14 cellular contexts compared by ENCODE assay signal in the genomic region with DNA sequence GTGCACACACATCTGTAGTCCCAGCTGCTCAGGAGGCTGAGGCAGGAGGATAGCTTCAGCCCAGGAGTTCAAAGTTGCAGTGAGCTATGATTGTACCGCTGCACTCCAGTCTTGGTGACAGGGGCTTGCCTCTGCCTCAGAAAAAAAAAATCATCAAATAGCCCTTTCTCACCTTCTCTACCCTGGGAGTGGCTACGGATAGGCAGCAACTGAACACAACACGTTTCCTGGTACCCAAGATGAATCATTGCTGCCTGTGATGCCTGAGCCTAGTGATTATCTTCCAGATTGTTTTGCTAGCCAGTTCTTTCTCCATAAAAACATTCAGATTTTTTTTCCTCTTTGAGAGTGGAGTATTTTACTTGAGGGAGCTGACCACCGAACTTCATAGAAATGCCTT. TPM values are rescaled to one million over a fixed set of nuclear protein-coding genes. Genes with fewer than 3 reads are reported as not detected.
DNase-seq lines count a peak whose midpoint lies in the region; ATAC-seq and TF ChIP-seq lines count a peak whose summit lies in the region.
"Had no signal": no experiment of that assay in that cellular context is flagged by ENCODE, and none has a peak within 500 bp of the region (broad histone marks: within the 10 kb centered on the region; RNA-seq: fewer than 3 reads in every experiment).

No MANE protein-coding gene starts in this region.

- peaks cover 92% of the 10 kb centered on the region for H3K4me1 Mint-ChIP-seq in activated CD8-positive, alpha-beta T cell treated with anti-CD3 and anti-CD28 coated beads, Interleukin-2, amount 10 ng/mL, durations not matched to agents 7 days and 5 days (ENCODE audit: low read depth)

- ATAC-seq in activated CD8-positive, alpha-beta T cell treated with anti-CD3 and anti-CD28 coated beads, Interleukin-2, amount 10 ng/mL, durations not matched to agents 7 days and 5 days = peak; percentile 42
- ATAC-seq in gastrocnemius medialis = no peak
- ATAC-seq: foreskin keratinocyte, lower lobe of right lung had no signal

- intact Hi-C loops in gastrocnemius medialis (cut with DNase I; ENCODE audit: low total_unique reads) = no loop called here

- TF ChIP-seq POLR2A in gastrocnemius medialis (IDR thresholded peaks at IDR 0.05) = no peak

- no peak overlapping the region for H3K4me3 ChIP-seq in epithelial cell of esophagus (ENCODE audit: low read length)
- H3K4me3 ChIP-seq in gastrocnemius medialis = no peak overlapping the region
- H3K4me3 ChIP-seq: cardiac muscle cell, HAP-1, lower lobe of right lung had no signal

- peaks cover 59% of the 10 kb centered on the region for H3K36me3 Mint-ChIP-seq in activated CD8-positive, alpha-beta T cell treated with anti-CD3 and anti-CD28 coated beads, Interleukin-2, amount 10 ng/mL, durations not matched to agents 7 days and 5 days (ENCODE audit: low read depth)

- POLR2A ChIA-PET in activated CD8-positive, alpha-beta T cell treated with anti-CD3 and anti-CD28 coated beads, Interleukin-2, amount 10 ng/mL, durations not matched to agents 7 days and 5 days (lab: Charles Lee) = interaction anchor here (0.5 to 1.4 kb wide), 3 partner anchors 11 to 697 kb away, joined by 3 to 5 read pairs (median 3); a partner anchor contains a TSS

- peak overlapping the region; percentile 29 for H3K4me3 Mint-ChIP-seq in activated CD8-positive, alpha-beta T cell treated with anti-CD3 and anti-CD28 coated beads, Interleukin-2, amount 10 ng/mL, durations not matched to agents 7 days and 5 days

- H3K36me3 ChIP-seq in gastrocnemius medialis = no peaks in the 10 kb centered on the region
- H3K36me3 ChIP-seq: cardiac muscle cell, lower lobe of right lung had no signal

- peak overlapping the region; percentile 97 for H3K27ac Mint-ChIP-seq in activated CD8-positive, alpha-beta T cell treated with anti-CD3 and anti-CD28 coated beads, Interleukin-2, amount 10 ng/mL, durations not matched to agents 7 days and 5 days

- no peaks in the 10 kb centered on the region for H3K27me3 ChIP-seq in gastrocnemius medialis
- H3K27me3 ChIP-seq: cardiac muscle cell, foreskin keratinocyte had no signal

- no peaks in the 10 kb centered on the region for H3K27me3 Mint-ChIP-seq in activated CD8-positive, alpha-beta T cell treated with anti-CD3 and anti-CD28 coated beads, Interleukin-2, amount 10 ng/mL, durations not matched to agents 7 days and 5 days (ENCODE audit: low read depth)

- in situ Hi-C loops in gastrocnemius medialis (cut with MboI; ENCODE audit: low sequenced_read_pairs in 4 of 4) = no loop called here

- no peak for TF ChIP-seq CTCF in epithelial cell of esophagus (IDR thresholded peaks at IDR 0.05; ENCODE audit: insufficient read depth, low read depth, low read length, missing control alignments)
- TF ChIP-seq CTCF in gastrocnemius medialis (IDR thresholded peaks at IDR 0.05 in 4 of 5, conservative IDR thresholded peaks at IDR 0.05 in 1 of 5) = no peak

- H3K27ac ChIP-seq in gastrocnemius medialis = no peak overlapping the region
- H3K27ac ChIP-seq: cardiac muscle cell, lower lobe of right lung had no signal

- DNase-seq in stimulated activated CD4-positive, alpha-beta T cell treated with anti-CD3 and anti-CD28 coated beads, Interleukin-2, amount 100 ng/mL, for 4 hours (ENCODE audit: low read depth) = peak; percentile 33
- DNase-seq in stimulated activated CD4-positive, alpha-beta T cell treated with anti-CD3 and anti-CD28 coated beads, Interleukin-4, amount 100 ng/mL, for 1 hour = no peak
- peak; percentile 64 for DNase-seq in activated CD8-positive, alpha-beta T cell treated with anti-CD3 and anti-CD28 coated beads, Interleukin-2, amount 10 ng/mL, durations not matched to agents 7 days and 5 days
- DNase-seq in epithelial cell of esophagus (ENCODE audit: low read depth) (peak; percentile 74), Ammon's horn (ENCODE audit: low spot score) (no peak), 8988T (no peak), superior temporal gyrus (ENCODE audit: extremely low spot score) (no peak), gastrocnemius medialis (no peak)
- DNase-seq: C1 segment of cervical spinal cord, lower lobe of right lung, NCI-H226 had no signal

- CTCF ChIA-PET in activated CD8-positive, alpha-beta T cell treated with anti-CD3 and anti-CD28 coated beads, Interleukin-2, amount 10 ng/mL, durations not matched to agents 7 days and 5 days (lab: Charles Lee) = interaction anchor here (1.0 to 4.5 kb wide), 4 partner anchors 11 to 61 kb away, joined by 3 to 26 read pairs (median 4); no protein-coding TSS in a partner anchor

- H3K4me1 ChIP-seq in gastrocnemius medialis = peaks cover 7 to 35% of the 10 kb centered on the region in 2 donors

- H3K9me3 Mint-ChIP-seq in activated CD8-positive, alpha-beta T cell treated with anti-CD3 and anti-CD28 coated beads, Interleukin-2, amount 10 ng/mL, durations not matched to agents 7 days and 5 days (ENCODE audit: insufficient read depth) = no peaks in the 10 kb centered on the region

- no peaks in the 10 kb centered on the region for H3K9me3 ChIP-seq in gastrocnemius medialis
- H3K9me3 ChIP-seq: HAP-1, lower lobe of right lung had no signal

RNA-seq across cellular contexts. Expression of a gene that starts 13.5 kb away (rescaled TPM):
- total RNA-seq in activated CD8-positive, alpha-beta T cell treated with anti-CD3 and anti-CD28 coated beads, Interleukin-2, amount 10 ng/mL, durations not matched to agents 7 days and 5 days = 100 to 1,000 TPM; 152 to 157 TPM
- 10 to 100 TPM in 3 of 4 donors, 1 to 10 TPM in 1; 9.8 to 19.6 (median 16.0) TPM for total RNA-seq in gastrocnemius medialis

Comparison
In these comparisons a context has a peak if more than half of its experiments do, and no peak if none do; other contexts are left out.
1. DNase-seq: peak in stimulated activated CD4-positive, alpha-beta T cell treated with anti-CD3 and anti-CD28 coated beads, Interleukin-2, amount 100 ng/mL, for 4 hours (single experiment), activated CD8-positive, alpha-beta T cell treated with anti-CD3 and anti-CD28 coated beads, Interleukin-2, amount 10 ng/mL, durations not matched to agents 7 days and 5 days (single experiment) and epithelial cell of esophagus (single experiment); none in stimulated activated CD4-positive, alpha-beta T cell treated with anti-CD3 and anti-CD28 coated beads, Interleukin-4, amount 100 ng/mL, for 1 hour (single experiment), Ammon's horn (single experiment), 8988T (single experiment), superior temporal gyrus (single experiment) and gastrocnemius medialis (0 of 2).
2. RNA of a gene that starts 13.5 kb away (total RNA-seq): 152 to 157 TPM in activated CD8-positive, alpha-beta T cell treated with anti-CD3 and anti-CD28 coated beads, Interleukin-2, amount 10 ng/mL, durations not matched to agents 7 days and 5 days; 9.8 to 19.6 TPM in gastrocnemius medialis; every median in the first group is over 4 times any median in the second.